Comparison of ENCODE assay signal across 1 cellular context in the genomic region with DNA sequence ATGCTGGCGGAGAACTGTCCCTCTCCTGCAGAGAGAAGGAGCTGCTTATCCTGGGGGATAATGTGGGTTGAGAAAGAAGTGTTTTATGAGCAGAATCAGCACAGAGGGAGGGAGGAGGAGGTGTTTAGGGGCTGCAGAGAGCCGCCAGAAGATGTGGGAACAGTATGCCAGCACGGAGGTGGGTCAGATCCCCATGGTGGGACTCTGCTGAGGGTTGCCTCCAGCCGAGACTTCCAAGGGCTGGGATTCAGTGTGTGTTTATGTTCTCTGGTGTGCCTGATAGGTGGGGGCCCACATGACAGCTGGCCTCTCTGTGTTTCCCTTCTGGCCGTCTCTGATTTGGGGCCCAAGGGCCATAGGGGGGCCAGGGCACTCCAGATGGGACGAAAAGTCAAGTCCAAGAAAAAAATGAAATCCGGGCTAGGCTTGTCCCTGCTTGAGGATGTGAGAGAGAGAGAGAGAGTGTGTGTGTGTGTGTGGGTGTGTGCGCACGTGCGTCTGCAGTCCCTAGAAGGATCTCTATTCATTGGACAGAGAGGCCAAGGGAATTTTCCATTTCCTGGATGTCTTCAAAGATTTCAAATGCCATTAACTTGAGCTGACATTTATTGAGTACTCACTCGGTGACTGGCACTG.
A peak's percentile ranks its signal among the peaks of the same experiment; 100 is the strongest.
TF ChIP-seq lines count a peak whose summit lies in the region.

No MANE protein-coding gene starts in this region.

TF ChIP-seq in IMR-90, 13 proteins besides CTCF, POLR2A, EP300 and RAD21:
- no peak for TF ChIP-seq CEBPB (IDR thresholded peaks at IDR 0.05; ENCODE audit: low read depth, low read length)
- peak; percentile 67 for TF ChIP-seq BHLHE40 (IDR thresholded peaks at IDR 0.05; ENCODE audit: low read depth, low read length)
- no peak for TF ChIP-seq RFX5 (IDR thresholded peaks at IDR 0.05; ENCODE audit: low read depth, low read length)
- TF ChIP-seq, protein P1, sequence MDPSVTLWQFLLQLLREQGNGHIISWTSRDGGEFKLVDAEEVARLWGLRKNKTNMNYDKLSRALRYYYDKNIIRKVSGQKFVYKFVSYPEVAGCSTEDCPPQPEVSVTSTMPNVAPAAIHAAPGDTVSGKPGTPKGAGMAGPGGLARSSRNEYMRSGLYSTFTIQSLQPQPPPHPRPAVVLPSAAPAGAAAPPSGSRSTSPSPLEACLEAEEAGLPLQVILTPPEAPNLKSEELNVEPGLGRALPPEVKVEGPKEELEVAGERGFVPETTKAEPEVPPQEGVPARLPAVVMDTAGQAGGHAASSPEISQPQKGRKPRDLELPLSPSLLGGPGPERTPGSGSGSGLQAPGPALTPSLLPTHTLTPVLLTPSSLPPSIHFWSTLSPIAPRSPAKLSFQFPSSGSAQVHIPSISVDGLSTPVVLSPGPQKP (IDR thresholded peaks at IDR 0.05; ENCODE audit: borderline replicate concordance, low read depth, low read length): no peak
